8 cellular contexts compared by ENCODE assay signal in the genomic region with DNA sequence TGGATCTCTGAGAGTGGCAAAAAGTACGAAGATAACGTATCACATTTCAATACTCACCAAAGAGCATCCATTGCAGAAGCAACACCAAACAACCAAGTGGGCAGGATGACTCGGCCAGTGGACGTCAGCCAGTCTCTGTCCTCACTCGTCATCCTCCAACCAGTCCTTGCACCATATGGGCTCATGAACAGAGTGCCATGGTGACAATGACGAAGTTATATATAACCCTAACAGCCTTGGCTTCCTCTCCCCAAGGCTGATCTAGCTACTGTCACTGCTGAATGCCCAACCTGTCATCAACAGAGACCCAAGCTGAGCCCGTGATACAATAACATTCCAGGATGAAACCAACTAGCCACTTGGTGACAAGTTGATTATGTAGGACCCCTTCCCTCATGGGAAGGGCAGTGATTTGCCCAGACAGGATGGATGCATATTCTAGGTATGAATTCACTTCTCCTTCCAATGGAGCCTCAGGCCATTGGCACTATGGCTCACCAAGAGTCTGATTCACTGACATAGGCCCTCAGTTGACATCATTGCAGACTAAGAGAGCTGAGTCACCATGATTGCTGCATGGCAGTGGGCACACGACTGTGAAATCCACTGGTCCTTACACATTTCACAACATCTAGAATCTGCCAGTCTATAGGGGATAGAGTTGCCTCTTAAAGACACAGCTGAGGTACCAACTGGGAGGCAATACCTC. TPM values are rescaled to one million over a fixed set of nuclear protein-coding genes. Genes with fewer than 3 reads are reported as not detected.
A peak's percentile ranks its signal among the peaks of the same experiment; 100 is the strongest.
DNase-seq lines count a peak whose midpoint lies in the region; ATAC-seq and TF ChIP-seq lines count a peak whose summit lies in the region.

No MANE protein-coding gene starts in this region.

- H3K9me3 ChIP-seq in heart left ventricle (peaks cover 0 to 4% (median 0%) of the 10 kb centered on the region in 12 donors), SJSA1 (replicated peaks) (no peaks in the 10 kb centered on the region; the same call in 1 of the 2 replicates), esophagus squamous epithelium (no peaks in the 10 kb centered on the region)

- H3K9me3 Mint-ChIP-seq in stimulated activated naive CD8-positive, alpha-beta T cell treated with anti-CD3 and anti-CD28 coated beads, Interleukin-15, Interleukin-2, amounts not matched to agents 100 ng/mL and 50 ng/mL, for 24 hours = peaks cover 4% of the 10 kb centered on the region
- peaks cover 12% of the 10 kb centered on the region for H3K9me3 Mint-ChIP-seq in activated T-helper 2 cell treated with anti-CD3 and anti-CD28 coated beads, Interferon-gamma antibody, Interleukin-2, Interleukin-4, amounts not matched to agents 10 μg/mL and 5 μg/mL and 100 μg/mL, durations not matched to agents 14 hours and 24 hours and 36 hours

- TF ChIP-seq POLR2A in heart left ventricle (IDR thresholded peaks at IDR 0.05) (no peak), esophagus squamous epithelium (IDR thresholded peaks at IDR 0.05) (no peak)

- H3K27ac Mint-ChIP-seq in stimulated activated naive CD8-positive, alpha-beta T cell treated with anti-CD3 and anti-CD28 coated beads, Interleukin-15, Interleukin-2, amounts not matched to agents 100 ng/mL and 50 ng/mL, for 24 hours = peak overlapping the region; percentile 60
- H3K27ac Mint-ChIP-seq in activated T-helper 2 cell treated with anti-CD3 and anti-CD28 coated beads, Interferon-gamma antibody, Interleukin-2, Interleukin-4, amounts not matched to agents 10 μg/mL and 5 μg/mL and 100 μg/mL, durations not matched to agents 14 hours and 24 hours and 36 hours = no peak overlapping the region

- no peak overlapping the region for H3K4me3 Mint-ChIP-seq in stimulated activated naive CD8-positive, alpha-beta T cell treated with anti-CD3 and anti-CD28 coated beads, Interleukin-15, Interleukin-2, amounts not matched to agents 100 ng/mL and 50 ng/mL, for 24 hours
- H3K4me3 Mint-ChIP-seq in activated T-helper 2 cell treated with anti-CD3 and anti-CD28 coated beads, Interferon-gamma antibody, Interleukin-2, Interleukin-4, amounts not matched to agents 10 μg/mL and 5 μg/mL and 100 μg/mL, durations not matched to agents 14 hours and 24 hours and 36 hours (ENCODE audit: low read depth) = no peak overlapping the region

- H3K27me3 Mint-ChIP-seq in stimulated activated naive CD8-positive, alpha-beta T cell treated with anti-CD3 and anti-CD28 coated beads, Interleukin-15, Interleukin-2, amounts not matched to agents 100 ng/mL and 50 ng/mL, for 24 hours = no peaks in the 10 kb centered on the region
- no peaks in the 10 kb centered on the region for H3K27me3 Mint-ChIP-seq in activated T-helper 2 cell treated with anti-CD3 and anti-CD28 coated beads, Interferon-gamma antibody, Interleukin-2, Interleukin-4, amounts not matched to agents 10 μg/mL and 5 μg/mL and 100 μg/mL, durations not matched to agents 14 hours and 24 hours and 36 hours (ENCODE audit: low read depth)

- intact Hi-C loops in heart left ventricle (cut with DNase I) = no loop called here
- intact Hi-C loops in cardiac septum (cut with DNase I) = no loop called here
- intact Hi-C loops in esophagus squamous epithelium (cut with DNase I) = no loop called here
- intact Hi-C loops in activated T-helper 2 cell treated with anti-CD3 and anti-CD28 coated beads, Interferon-gamma antibody, Interleukin-2, Interleukin-4, amounts not matched to agents 10 μg/mL and 5 μg/mL and 100 μg/mL, durations not matched to agents 14 hours and 24 hours and 36 hours (cut with micrococcal nuclease) = loop anchor here (2.0 kb wide), 1 partner anchor 1018 kb away; no protein-coding TSS in a partner anchor

- H3K27me3 ChIP-seq in heart left ventricle = no peaks in the 10 kb centered on the region
- H3K27me3 ChIP-seq in SJSA1 (replicated peaks) = no peaks in the 10 kb centered on the region
- H3K27me3 ChIP-seq in esophagus squamous epithelium = no peaks in the 10 kb centered on the region

- H3K4me1 Mint-ChIP-seq in stimulated activated naive CD8-positive, alpha-beta T cell treated with anti-CD3 and anti-CD28 coated beads, Interleukin-15, Interleukin-2, amounts not matched to agents 100 ng/mL and 50 ng/mL, for 24 hours (ENCODE audit: low read depth) = peaks cover 91% of the 10 kb centered on the region
- H3K4me1 Mint-ChIP-seq in activated T-helper 2 cell treated with anti-CD3 and anti-CD28 coated beads, Interferon-gamma antibody, Interleukin-2, Interleukin-4, amounts not matched to agents 10 μg/mL and 5 μg/mL and 100 μg/mL, durations not matched to agents 14 hours and 24 hours and 36 hours (ENCODE audit: low read depth) = peaks cover 84% of the 10 kb centered on the region

- H3K4me1 ChIP-seq in heart left ventricle (peaks cover 0 to 79% (median 10%) of the 10 kb centered on the region in 12 donors), SJSA1 (replicated peaks) (peaks cover 81% of the 10 kb centered on the region), esophagus squamous epithelium (peaks cover 23 to 59% (median 26%) of the 10 kb centered on the region in 3 donors)

- ATAC-seq in heart left ventricle = peak in 3 of 4 donors; percentile 8 to 41 (median 36)
- no peak for ATAC-seq in GM19463 (IDR thresholded peaks at IDR 0.05; ENCODE audit: unreplicated experiment)
- ATAC-seq in GM19397 (IDR thresholded peaks at IDR 0.05; ENCODE audit: unreplicated experiment) = no peak

- H3K36me3 ChIP-seq in heart left ventricle (peaks cover 0 to 2% (median 0%) of the 10 kb centered on the region in 9 donors), SJSA1 (peaks cover 8% of the 10 kb centered on the region), esophagus squamous epithelium (no peaks in the 10 kb centered on the region)

- no peak overlapping the region for H3K4me3 ChIP-seq in heart left ventricle
- H3K4me3 ChIP-seq in SJSA1 = no peak overlapping the region
- no peak overlapping the region for H3K4me3 ChIP-seq in esophagus squamous epithelium

- H3K36me3 Mint-ChIP-seq in stimulated activated naive CD8-positive, alpha-beta T cell treated with anti-CD3 and anti-CD28 coated beads, Interleukin-15, Interleukin-2, amounts not matched to agents 100 ng/mL and 50 ng/mL, for 24 hours (ENCODE audit: low read depth) = no peaks in the 10 kb centered on the region
- peaks cover 12% of the 10 kb centered on the region for H3K36me3 Mint-ChIP-seq in activated T-helper 2 cell treated with anti-CD3 and anti-CD28 coated beads, Interferon-gamma antibody, Interleukin-2, Interleukin-4, amounts not matched to agents 10 μg/mL and 5 μg/mL and 100 μg/mL, durations not matched to agents 14 hours and 24 hours and 36 hours (ENCODE audit: low read depth)

- DNase-seq in heart left ventricle (peak in 2 of 5 donors; percentile 17 to 26), cardiac septum (ENCODE audit: low spot score) (no peak), SJSA1 (ENCODE audit: low read depth in 1 of 2, low spot score in 2 of 2) (peak; percentile 63 to 80), esophagus squamous epithelium (lab: John Stamatoyannopoulos, UW) (no peak)
- DNase-seq in activated T-helper 2 cell treated with anti-CD3 and anti-CD28 coated beads, Interferon-gamma antibody, Interleukin-2, Interleukin-4, amounts not matched to agents 10 μg/mL and 5 μg/mL and 100 μg/mL, durations not matched to agents 14 hours and 24 hours and 36 hours (ENCODE audit: low spot score) = no peak

- WGBS in heart left ventricle, 4 donors = 74 to 78% (median 76%) methylated on average over 7 to 8 of the region's 8 CpGs
- WGBS in esophagus squamous epithelium, 2 donors = 64 to 78% methylated on average over 8 of the region's 8 CpGs

- TF ChIP-seq CTCF in heart left ventricle (IDR thresholded peaks at IDR 0.05) (no peak), esophagus squamous epithelium (IDR thresholded peaks at IDR 0.05) (no peak)

- H3K27ac ChIP-seq in heart left ventricle (no peak overlapping the region), SJSA1 (peak overlapping the region; percentile 78), esophagus squamous epithelium (peak overlapping the region in 3 of 4 donors; percentile 24 to 46 (median 38))

RNA-seq across cellular contexts. Expression of a gene that starts 26.3 kb away (rescaled TPM):
- total RNA-seq in heart left ventricle (100 to 1,000 TPM in 8 of 9 donors, 10 to 100 TPM in 1; 86.3 to 180 (median 128) TPM), cardiac septum (115 TPM), esophagus squamous epithelium (100 to 1,000 TPM in 1 of 4 donors, 10 to 100 TPM in 3; 40.2 to 141 (median 56.6) TPM)
- polyA plus RNA-seq in heart left ventricle = 100 to 1,000 TPM in 1 of 2 donors, 10 to 100 TPM in 1; 82.8 to 193 TPM
- 31.7 and 42.1 TPM in 2 replicates for total RNA-seq in SJSA1 (2014; rRNA removed; shearing (Covaris generic))
- 119 and 120 TPM in 2 replicates for total RNA-seq in activated T-helper 2 cell treated with anti-CD3 and anti-CD28 coated beads, Interferon-gamma antibody, Interleukin-2, Interleukin-4, amounts not matched to agents 10 μg/mL and 5 μg/mL and 100 μg/mL, durations not matched to agents 14 hours and 24 hours and 36 hours

Comparison
In these comparisons a context has a peak if more than half of its experiments do, and no peak if none do; other contexts are left out.
1. ATAC-seq: peak in heart left ventricle (3 of 4); none in GM19463 (single experiment) and GM19397 (single experiment).
2. DNase-seq: peak in SJSA1 (2 of 2); none in cardiac septum (single experiment), esophagus squamous epithelium (single experiment) and activated T-helper 2 cell treated with anti-CD3 and anti-CD28 coated beads, Interferon-gamma antibody, Interleukin-2, Interleukin-4, amounts not matched to agents 10 μg/mL and 5 μg/mL and 100 μg/mL, durations not matched to agents 14 hours and 24 hours and 36 hours (single experiment).
3. H3K27ac ChIP-seq: peak in SJSA1 (single experiment) and esophagus squamous epithelium (3 of 4); none in heart left ventricle (0 of 12).